9 cellular contexts compared by ENCODE assay signal in the genomic region with DNA sequence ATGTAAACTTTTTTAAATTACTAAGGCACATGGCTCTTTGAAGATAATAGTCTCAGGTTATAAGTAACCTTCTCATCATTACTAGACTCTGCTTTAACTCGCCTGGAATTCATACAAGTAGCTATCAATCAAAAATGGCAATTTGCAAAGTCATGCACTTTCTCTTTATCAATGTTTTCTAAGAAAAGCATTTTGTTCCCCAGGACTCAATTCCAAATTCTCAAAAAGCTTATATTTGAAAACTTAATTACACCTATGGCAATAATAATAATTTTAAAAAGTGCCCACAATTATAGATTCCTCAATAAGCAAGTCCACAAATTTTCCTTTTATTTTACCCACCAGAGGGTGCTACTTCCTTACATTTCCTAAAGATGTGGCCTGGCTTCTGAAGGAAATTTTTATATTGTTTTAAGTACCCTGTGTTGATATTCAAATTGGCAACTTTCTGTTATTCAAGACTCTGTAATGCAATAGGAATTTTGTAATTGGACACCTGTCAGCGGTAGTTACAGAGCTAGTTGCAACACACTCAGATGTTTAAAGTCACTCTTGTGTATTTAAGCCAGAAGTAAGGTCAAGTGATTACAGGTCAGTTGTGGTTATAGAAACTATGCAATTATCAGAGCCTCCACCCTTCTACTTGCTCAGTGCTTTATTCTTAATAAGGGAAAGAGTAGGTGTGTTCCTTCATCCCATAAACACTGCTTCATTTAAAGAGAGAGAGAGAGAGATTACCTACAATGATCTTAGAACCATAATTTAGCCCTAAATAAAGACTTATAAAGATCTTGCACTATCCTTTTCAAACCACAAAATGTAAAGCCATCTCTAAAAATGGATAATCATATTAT. TPM values are rescaled to one million over a fixed set of nuclear protein-coding genes. Genes with fewer than 3 reads are reported as not detected.
DNase-seq lines count a peak whose midpoint lies in the region; ATAC-seq and TF ChIP-seq lines count a peak whose summit lies in the region.
"Had no signal": no experiment of that assay in that cellular context is flagged by ENCODE, and none has a peak within 500 bp of the region (broad histone marks: within the 10 kb centered on the region; RNA-seq: fewer than 3 reads in every experiment).

No MANE protein-coding gene starts in this region.

- peak; percentile 73 for TF ChIP-seq CTCF in CD14-positive monocyte (IDR thresholded peaks at IDR 0.05)
- peak; percentile 45 for TF ChIP-seq CTCF in tibial artery (IDR thresholded peaks at IDR 0.05)
- TF ChIP-seq CTCF in suprapubic skin (IDR thresholded peaks at IDR 0.05) = no peak

- H3K27me3 Mint-ChIP-seq in CD14-positive monocyte (ENCODE audit: low read depth in 3 of 3) = peaks cover 0 to 5% (median under 1%) of the 10 kb centered on the region in 3 donors

- H3K4me1 ChIP-seq in tibial artery (peaks cover 0 to 3% (median 0%) of the 10 kb centered on the region in 4 donors), suprapubic skin (no peaks in the 10 kb centered on the region)

- WGBS in suprapubic skin = 50% methylated on average over 2 of the region's 2 CpGs

- no peak for ATAC-seq in HG03520 (IDR thresholded peaks at IDR 0.05; ENCODE audit: unreplicated experiment)

- intact Hi-C loops in CD14-positive monocyte (cut with micrococcal nuclease) (loop anchor here in 1 of 2 donors (5.0 kb wide), 1 partner anchor 64 kb away; no protein-coding TSS in a partner anchor), tibial artery (cut with DNase I; ENCODE audit: low total_unique reads) (no loop called here)

- H3K4me1 Mint-ChIP-seq in CD14-positive monocyte = no peaks in the 10 kb centered on the region
- H3K4me1 Mint-ChIP-seq: memory B cell had no signal

- DNase-seq in CD14-positive monocyte (ENCODE audit: low spot score) = no peak
- DNase-seq in H7 = peak; percentile 21
- peak; percentile 53 for DNase-seq in NCI-H2196 (lab: John Stamatoyannopoulos, UW; ENCODE audit: unreplicated experiment)
- peak; percentile 90 for DNase-seq in astrocyte of the hippocampus (ENCODE audit: low read depth, low spot score)
- DNase-seq in inferior parietal cortex (ENCODE audit: extremely low spot score) = peak; percentile 82
- no peak for DNase-seq in tibial artery
- no peak for DNase-seq in suprapubic skin (ENCODE audit: low spot score in 2 of 2)

- H3K4me3 Mint-ChIP-seq in CD14-positive monocyte = no peak overlapping the region
- H3K4me3 Mint-ChIP-seq: memory B cell had no signal

- no peak overlapping the region for H3K27ac ChIP-seq in tibial artery
- H3K27ac ChIP-seq in suprapubic skin = no peak overlapping the region

- no peak for TF ChIP-seq EP300 in suprapubic skin (IDR thresholded peaks at IDR 0.05)

- TF ChIP-seq POLR2A in suprapubic skin (IDR thresholded peaks at IDR 0.05) = no peak

- H3K36me3 Mint-ChIP-seq in CD14-positive monocyte = no peaks in the 10 kb centered on the region
- H3K36me3 Mint-ChIP-seq: memory B cell had no signal

- H3K9me3 ChIP-seq in tibial artery (no peaks in the 10 kb centered on the region), suprapubic skin (no peaks in the 10 kb centered on the region)

- H3K36me3 ChIP-seq in H7 (replicated peaks; ENCODE audit: control insufficient read depth, insufficient read depth, low read length) (no peaks in the 10 kb centered on the region), tibial artery (no peaks in the 10 kb centered on the region), suprapubic skin (no peaks in the 10 kb centered on the region)

- no peak overlapping the region for H3K27ac Mint-ChIP-seq in CD14-positive monocyte

- no peak overlapping the region for H3K4me3 ChIP-seq in H7 (ENCODE audit: insufficient read depth, low read depth, low read length)
- H3K4me3 ChIP-seq in tibial artery = no peak overlapping the region
- H3K4me3 ChIP-seq in suprapubic skin = no peak overlapping the region

- H3K27me3 ChIP-seq in H7 (ENCODE audit: control insufficient read depth, insufficient read depth, low read length) = no peaks in the 10 kb centered on the region
- no peaks in the 10 kb centered on the region for H3K27me3 ChIP-seq in tibial artery
- no peaks in the 10 kb centered on the region for H3K27me3 ChIP-seq in suprapubic skin

- peaks cover 0 to 2% (median 0%) of the 10 kb centered on the region in 7 donors for H3K9me3 Mint-ChIP-seq in CD14-positive monocyte

RNA-seq across cellular contexts. Expression of gene HYAL4, which starts 47.1 kb away (rescaled TPM):
- not detected for polyA plus RNA-seq in CD14-positive monocyte
- total RNA-seq in H7 (2014; rRNA removed; shearing (Covaris generic)) = 0.11 TPM in 1 of 2 replicates, not detected in the other
- total RNA-seq in suprapubic skin = 1 to 10 TPM in 3 of 4 donors, under 1 TPM in 1; 0.95 to 2.8 (median 1.9) TPM

RNA-seq across cellular contexts. Expression of gene WASL, which starts 49.1 kb away (rescaled TPM):
- 1 to 10 TPM; 1.6 to 2.1 TPM for polyA plus RNA-seq in CD14-positive monocyte
- total RNA-seq in H7 (2014; rRNA removed; shearing (Covaris generic)) = 13.2 and 17.2 TPM in 2 replicates
- total RNA-seq in suprapubic skin = 10 to 100 TPM; 29.3 to 40.0 (median 29.7) TPM

Comparison
In these comparisons a context has a peak if more than half of its experiments do, and no peak if none do; other contexts are left out.
1. DNase-seq: peak in H7 (single experiment), NCI-H2196 (single experiment), astrocyte of the hippocampus (single experiment) and inferior parietal cortex (single experiment); none in CD14-positive monocyte (single experiment), tibial artery (0 of 2) and suprapubic skin (0 of 2).
2. CTCF ChIP-seq: peak in CD14-positive monocyte (single experiment) and tibial artery (2 of 2); none in suprapubic skin (0 of 2).